1 cellular context compared by ENCODE assay signal in genomic region chr3:122691195-122691594, GRCh38.
A peak's percentile ranks its signal among the peaks of the same experiment; 100 is the strongest.
TF ChIP-seq lines count a peak whose summit lies in the region.

No MANE protein-coding gene starts in this region.

TF ChIP-seq in HepG2, 621 proteins besides CTCF, POLR2A, EP300 and RAD21 (continued from another document and continues in another):
- 0 out of 2 replicates have a peak, but pooled peaks have one; percentile 44 for TF ChIP-seq JUN (CRISPR knock-in tag; IDR thresholded peaks at IDR 0.05)
- TF ChIP-seq FIP1L1 (IDR thresholded peaks at IDR 0.05; ENCODE audit: borderline replicate concordance, insufficient read depth, low read depth, low read length), result no peak
- TF ChIP-seq ZNF124 (CRISPR knock-in tag; IDR thresholded peaks at IDR 0.05), result no peak
- TF ChIP-seq, protein P1, sequence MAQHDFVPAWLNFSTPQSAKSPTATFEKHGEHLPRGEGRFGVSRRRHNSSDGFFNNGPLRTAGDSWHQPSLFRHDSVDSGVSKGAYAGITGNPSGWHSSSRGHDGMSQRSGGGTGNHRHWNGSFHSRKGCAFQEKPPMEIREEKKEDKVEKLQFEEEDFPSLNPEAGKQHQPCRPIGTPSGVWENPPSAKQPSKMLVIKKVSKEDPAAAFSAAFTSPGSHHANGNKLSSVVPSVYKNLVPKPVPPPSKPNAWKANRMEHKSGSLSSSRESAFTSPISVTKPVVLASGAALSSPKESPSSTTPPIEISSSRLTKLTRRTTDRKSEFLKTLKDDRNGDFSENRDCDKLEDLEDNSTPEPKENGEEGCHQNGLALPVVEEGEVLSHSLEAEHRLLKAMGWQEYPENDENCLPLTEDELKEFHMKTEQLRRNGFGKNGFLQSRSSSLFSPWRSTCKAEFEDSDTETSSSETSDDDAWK (CRISPR knock-in tag; IDR thresholded peaks at IDR 0.05), result no peak
- no peak for TF ChIP-seq ZNF3 (CRISPR knock-in tag; IDR thresholded peaks at IDR 0.05)
- TF ChIP-seq ZNF740 (CRISPR knock-in tag; IDR thresholded peaks at IDR 0.05), result no peak
- no peak for TF ChIP-seq ZNF773 (CRISPR knock-in tag; IDR thresholded peaks at IDR 0.05; ENCODE audit: borderline replicate concordance)
- TF ChIP-seq ZMAT3 (CRISPR knock-in tag; conservative IDR thresholded peaks at IDR 0.05), result no peak
- no peak for TF ChIP-seq KLF12 (CRISPR knock-in tag; IDR thresholded peaks at IDR 0.05; ENCODE audit: borderline replicate concordance)
- TF ChIP-seq HES4 (CRISPR knock-in tag; IDR thresholded peaks at IDR 0.05; ENCODE audit: borderline replicate concordance), result no peak
- 0 out of 2 replicates have a peak, but pooled peaks have one; percentile 33 for TF ChIP-seq ZSCAN9 (CRISPR knock-in tag; IDR thresholded peaks at IDR 0.05; ENCODE audit: borderline replicate concordance)
- 0 out of 2 replicates have a peak, but pooled peaks have one; percentile 27 for TF ChIP-seq MED1 (CRISPR knock-in tag; IDR thresholded peaks at IDR 0.05)
- TF ChIP-seq ATRX (CRISPR knock-in tag; IDR thresholded peaks at IDR 0.05; ENCODE audit: borderline replicate concordance), result no peak
- TF ChIP-seq GATAD2A (CRISPR knock-in tag; IDR thresholded peaks at IDR 0.05), result peak; percentile 73
- TF ChIP-seq RARG (CRISPR knock-in tag; IDR thresholded peaks at IDR 0.05; ENCODE audit: low read depth), result no peak
- no peak for TF ChIP-seq ZNF619 (CRISPR knock-in tag; IDR thresholded peaks at IDR 0.05)
- no peak for TF ChIP-seq REL (CRISPR knock-in tag; conservative IDR thresholded peaks at IDR 0.05)
- TF ChIP-seq, protein P2, sequence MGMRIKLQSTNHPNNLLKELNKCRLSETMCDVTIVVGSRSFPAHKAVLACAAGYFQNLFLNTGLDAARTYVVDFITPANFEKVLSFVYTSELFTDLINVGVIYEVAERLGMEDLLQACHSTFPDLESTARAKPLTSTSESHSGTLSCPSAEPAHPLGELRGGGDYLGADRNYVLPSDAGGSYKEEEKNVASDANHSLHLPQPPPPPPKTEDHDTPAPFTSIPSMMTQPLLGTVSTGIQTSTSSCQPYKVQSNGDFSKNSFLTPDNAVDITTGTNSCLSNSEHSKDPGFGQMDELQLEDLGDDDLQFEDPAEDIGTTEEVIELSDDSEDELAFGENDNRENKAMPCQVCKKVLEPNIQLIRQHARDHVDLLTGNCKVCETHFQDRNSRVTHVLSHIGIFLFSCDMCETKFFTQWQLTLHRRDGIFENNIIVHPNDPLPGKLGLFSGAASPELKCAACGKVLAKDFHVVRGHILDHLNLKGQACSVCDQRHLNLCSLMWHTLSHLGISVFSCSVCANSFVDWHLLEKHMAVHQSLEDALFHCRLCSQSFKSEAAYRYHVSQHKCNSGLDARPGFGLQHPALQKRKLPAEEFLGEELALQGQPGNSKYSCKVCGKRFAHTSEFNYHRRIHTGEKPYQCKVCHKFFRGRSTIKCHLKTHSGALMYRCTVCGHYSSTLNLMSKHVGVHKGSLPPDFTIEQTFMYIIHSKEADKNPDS (CRISPR knock-in tag; IDR thresholded peaks at IDR 0.05), result no peak
- TF ChIP-seq ZZZ3 (CRISPR knock-in tag; IDR thresholded peaks at IDR 0.05; ENCODE audit: borderline replicate concordance), result no peak
- peak; percentile 76 for TF ChIP-seq ERF (CRISPR knock-in tag; IDR thresholded peaks at IDR 0.05)
- TF ChIP-seq, protein P3, sequence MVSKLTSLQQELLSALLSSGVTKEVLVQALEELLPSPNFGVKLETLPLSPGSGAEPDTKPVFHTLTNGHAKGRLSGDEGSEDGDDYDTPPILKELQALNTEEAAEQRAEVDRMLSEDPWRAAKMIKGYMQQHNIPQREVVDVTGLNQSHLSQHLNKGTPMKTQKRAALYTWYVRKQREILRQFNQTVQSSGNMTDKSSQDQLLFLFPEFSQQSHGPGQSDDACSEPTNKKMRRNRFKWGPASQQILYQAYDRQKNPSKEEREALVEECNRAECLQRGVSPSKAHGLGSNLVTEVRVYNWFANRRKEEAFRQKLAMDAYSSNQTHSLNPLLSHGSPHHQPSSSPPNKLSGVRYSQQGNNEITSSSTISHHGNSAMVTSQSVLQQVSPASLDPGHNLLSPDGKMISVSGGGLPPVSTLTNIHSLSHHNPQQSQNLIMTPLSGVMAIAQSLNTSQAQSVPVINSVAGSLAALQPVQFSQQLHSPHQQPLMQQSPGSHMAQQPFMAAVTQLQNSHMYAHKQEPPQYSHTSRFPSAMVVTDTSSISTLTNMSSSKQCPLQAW (CRISPR knock-in tag; IDR thresholded peaks at IDR 0.05), result no peak
- TF ChIP-seq IRF2 (CRISPR knock-in tag; IDR thresholded peaks at IDR 0.05), result peak; percentile 69
- no peak for TF ChIP-seq NCOR1 (IDR thresholded peaks at IDR 0.05; ENCODE audit: borderline replicate concordance, low read length)
- no peak for TF ChIP-seq ZNF687 (CRISPR knock-in tag; IDR thresholded peaks at IDR 0.05)
- TF ChIP-seq, protein P4, sequence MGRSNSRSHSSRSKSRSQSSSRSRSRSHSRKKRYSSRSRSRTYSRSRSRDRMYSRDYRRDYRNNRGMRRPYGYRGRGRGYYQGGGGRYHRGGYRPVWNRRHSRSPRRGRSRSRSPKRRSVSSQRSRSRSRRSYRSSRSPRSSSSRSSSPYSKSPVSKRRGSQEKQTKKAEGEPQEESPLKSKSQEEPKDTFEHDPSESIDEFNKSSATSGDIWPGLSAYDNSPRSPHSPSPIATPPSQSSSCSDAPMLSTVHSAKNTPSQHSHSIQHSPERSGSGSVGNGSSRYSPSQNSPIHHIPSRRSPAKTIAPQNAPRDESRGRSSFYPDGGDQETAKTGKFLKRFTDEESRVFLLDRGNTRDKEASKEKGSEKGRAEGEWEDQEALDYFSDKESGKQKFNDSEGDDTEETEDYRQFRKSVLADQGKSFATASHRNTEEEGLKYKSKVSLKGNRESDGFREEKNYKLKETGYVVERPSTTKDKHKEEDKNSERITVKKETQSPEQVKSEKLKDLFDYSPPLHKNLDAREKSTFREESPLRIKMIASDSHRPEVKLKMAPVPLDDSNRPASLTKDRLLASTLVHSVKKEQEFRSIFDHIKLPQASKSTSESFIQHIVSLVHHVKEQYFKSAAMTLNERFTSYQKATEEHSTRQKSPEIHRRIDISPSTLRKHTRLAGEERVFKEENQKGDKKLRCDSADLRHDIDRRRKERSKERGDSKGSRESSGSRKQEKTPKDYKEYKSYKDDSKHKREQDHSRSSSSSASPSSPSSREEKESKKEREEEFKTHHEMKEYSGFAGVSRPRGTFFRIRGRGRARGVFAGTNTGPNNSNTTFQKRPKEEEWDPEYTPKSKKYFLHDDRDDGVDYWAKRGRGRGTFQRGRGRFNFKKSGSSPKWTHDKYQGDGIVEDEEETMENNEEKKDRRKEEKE (IDR thresholded peaks at IDR 0.05), result no peak
- TF ChIP-seq DNMT3B (CRISPR knock-in tag; conservative IDR thresholded peaks at IDR 0.05), result no peak
- TF ChIP-seq ZNF615 (CRISPR knock-in tag; IDR thresholded peaks at IDR 0.05; ENCODE audit: borderline replicate concordance), result no peak
- no peak for TF ChIP-seq MYNN (CRISPR knock-in tag; IDR thresholded peaks at IDR 0.05; ENCODE audit: low read depth)
- TF ChIP-seq ZNF251 (CRISPR knock-in tag; IDR thresholded peaks at IDR 0.05), result no peak
- TF ChIP-seq ZNF737 (CRISPR knock-in tag; IDR thresholded peaks at IDR 0.05; ENCODE audit: borderline replicate concordance), result no peak
- TF ChIP-seq ARHGAP35 (CRISPR knock-in tag; IDR thresholded peaks at IDR 0.05; ENCODE audit: borderline replicate concordance), result no peak
- 0 out of 2 replicates have a peak, but pooled peaks have one; percentile 29 for TF ChIP-seq RXRB (CRISPR knock-in tag; IDR thresholded peaks at IDR 0.05; ENCODE audit: borderline replicate concordance)
- TF ChIP-seq ZSCAN25 (CRISPR knock-in tag; IDR thresholded peaks at IDR 0.05), result no peak
- no peak for TF ChIP-seq ZXDC (CRISPR knock-in tag; IDR thresholded peaks at IDR 0.05)
- no peak for TF ChIP-seq CREB1 (IDR thresholded peaks at IDR 0.05)
- TF ChIP-seq CREB1 (CRISPR knock-in tag; IDR thresholded peaks at IDR 0.05), result 0 out of 2 replicates have a peak, but pooled peaks have one; percentile 12
- no peak for TF ChIP-seq PAXIP1 (CRISPR knock-in tag; conservative IDR thresholded peaks at IDR 0.05)
- TF ChIP-seq CBFB (CRISPR knock-in tag; IDR thresholded peaks at IDR 0.05), result no peak
- no peak for TF ChIP-seq ZNF775 (CRISPR knock-in tag; IDR thresholded peaks at IDR 0.05; ENCODE audit: borderline replicate concordance)
- no peak for TF ChIP-seq PRMT3 (CRISPR knock-in tag; IDR thresholded peaks at IDR 0.05; ENCODE audit: borderline replicate concordance, low read depth)
- TF ChIP-seq FOSL2 (CRISPR knock-in tag; IDR thresholded peaks at IDR 0.05), result peak; percentile 97
- no peak for TF ChIP-seq SIN3A (IDR thresholded peaks at IDR 0.05; ENCODE audit: borderline replicate concordance, low read depth, low read length)
- no peak for TF ChIP-seq NCOA5 (CRISPR knock-in tag; IDR thresholded peaks at IDR 0.05)
- TF ChIP-seq SALL1 (CRISPR knock-in tag; IDR thresholded peaks at IDR 0.05), result peak; percentile 28; the same call in 1 of the 2 replicates
- TF ChIP-seq ZBTB43 (CRISPR knock-in tag; conservative IDR thresholded peaks at IDR 0.05), result 0 out of 2 replicates have a peak, but pooled peaks have one; percentile 38
- TF ChIP-seq HDAC6 (IDR thresholded peaks at IDR 0.05; ENCODE audit: low read depth, low read length), result no peak
